ENCODE assay signal across 1 cellular context in genomic region chr6:144999127-144999526, GRCh38.
TF ChIP-seq lines count a peak whose summit lies in the region.

No MANE protein-coding gene starts in this region.

TF ChIP-seq in GM23338, 12 proteins besides CTCF, POLR2A, EP300 and RAD21 (continued from another document):
- TF ChIP-seq, protein P1, sequence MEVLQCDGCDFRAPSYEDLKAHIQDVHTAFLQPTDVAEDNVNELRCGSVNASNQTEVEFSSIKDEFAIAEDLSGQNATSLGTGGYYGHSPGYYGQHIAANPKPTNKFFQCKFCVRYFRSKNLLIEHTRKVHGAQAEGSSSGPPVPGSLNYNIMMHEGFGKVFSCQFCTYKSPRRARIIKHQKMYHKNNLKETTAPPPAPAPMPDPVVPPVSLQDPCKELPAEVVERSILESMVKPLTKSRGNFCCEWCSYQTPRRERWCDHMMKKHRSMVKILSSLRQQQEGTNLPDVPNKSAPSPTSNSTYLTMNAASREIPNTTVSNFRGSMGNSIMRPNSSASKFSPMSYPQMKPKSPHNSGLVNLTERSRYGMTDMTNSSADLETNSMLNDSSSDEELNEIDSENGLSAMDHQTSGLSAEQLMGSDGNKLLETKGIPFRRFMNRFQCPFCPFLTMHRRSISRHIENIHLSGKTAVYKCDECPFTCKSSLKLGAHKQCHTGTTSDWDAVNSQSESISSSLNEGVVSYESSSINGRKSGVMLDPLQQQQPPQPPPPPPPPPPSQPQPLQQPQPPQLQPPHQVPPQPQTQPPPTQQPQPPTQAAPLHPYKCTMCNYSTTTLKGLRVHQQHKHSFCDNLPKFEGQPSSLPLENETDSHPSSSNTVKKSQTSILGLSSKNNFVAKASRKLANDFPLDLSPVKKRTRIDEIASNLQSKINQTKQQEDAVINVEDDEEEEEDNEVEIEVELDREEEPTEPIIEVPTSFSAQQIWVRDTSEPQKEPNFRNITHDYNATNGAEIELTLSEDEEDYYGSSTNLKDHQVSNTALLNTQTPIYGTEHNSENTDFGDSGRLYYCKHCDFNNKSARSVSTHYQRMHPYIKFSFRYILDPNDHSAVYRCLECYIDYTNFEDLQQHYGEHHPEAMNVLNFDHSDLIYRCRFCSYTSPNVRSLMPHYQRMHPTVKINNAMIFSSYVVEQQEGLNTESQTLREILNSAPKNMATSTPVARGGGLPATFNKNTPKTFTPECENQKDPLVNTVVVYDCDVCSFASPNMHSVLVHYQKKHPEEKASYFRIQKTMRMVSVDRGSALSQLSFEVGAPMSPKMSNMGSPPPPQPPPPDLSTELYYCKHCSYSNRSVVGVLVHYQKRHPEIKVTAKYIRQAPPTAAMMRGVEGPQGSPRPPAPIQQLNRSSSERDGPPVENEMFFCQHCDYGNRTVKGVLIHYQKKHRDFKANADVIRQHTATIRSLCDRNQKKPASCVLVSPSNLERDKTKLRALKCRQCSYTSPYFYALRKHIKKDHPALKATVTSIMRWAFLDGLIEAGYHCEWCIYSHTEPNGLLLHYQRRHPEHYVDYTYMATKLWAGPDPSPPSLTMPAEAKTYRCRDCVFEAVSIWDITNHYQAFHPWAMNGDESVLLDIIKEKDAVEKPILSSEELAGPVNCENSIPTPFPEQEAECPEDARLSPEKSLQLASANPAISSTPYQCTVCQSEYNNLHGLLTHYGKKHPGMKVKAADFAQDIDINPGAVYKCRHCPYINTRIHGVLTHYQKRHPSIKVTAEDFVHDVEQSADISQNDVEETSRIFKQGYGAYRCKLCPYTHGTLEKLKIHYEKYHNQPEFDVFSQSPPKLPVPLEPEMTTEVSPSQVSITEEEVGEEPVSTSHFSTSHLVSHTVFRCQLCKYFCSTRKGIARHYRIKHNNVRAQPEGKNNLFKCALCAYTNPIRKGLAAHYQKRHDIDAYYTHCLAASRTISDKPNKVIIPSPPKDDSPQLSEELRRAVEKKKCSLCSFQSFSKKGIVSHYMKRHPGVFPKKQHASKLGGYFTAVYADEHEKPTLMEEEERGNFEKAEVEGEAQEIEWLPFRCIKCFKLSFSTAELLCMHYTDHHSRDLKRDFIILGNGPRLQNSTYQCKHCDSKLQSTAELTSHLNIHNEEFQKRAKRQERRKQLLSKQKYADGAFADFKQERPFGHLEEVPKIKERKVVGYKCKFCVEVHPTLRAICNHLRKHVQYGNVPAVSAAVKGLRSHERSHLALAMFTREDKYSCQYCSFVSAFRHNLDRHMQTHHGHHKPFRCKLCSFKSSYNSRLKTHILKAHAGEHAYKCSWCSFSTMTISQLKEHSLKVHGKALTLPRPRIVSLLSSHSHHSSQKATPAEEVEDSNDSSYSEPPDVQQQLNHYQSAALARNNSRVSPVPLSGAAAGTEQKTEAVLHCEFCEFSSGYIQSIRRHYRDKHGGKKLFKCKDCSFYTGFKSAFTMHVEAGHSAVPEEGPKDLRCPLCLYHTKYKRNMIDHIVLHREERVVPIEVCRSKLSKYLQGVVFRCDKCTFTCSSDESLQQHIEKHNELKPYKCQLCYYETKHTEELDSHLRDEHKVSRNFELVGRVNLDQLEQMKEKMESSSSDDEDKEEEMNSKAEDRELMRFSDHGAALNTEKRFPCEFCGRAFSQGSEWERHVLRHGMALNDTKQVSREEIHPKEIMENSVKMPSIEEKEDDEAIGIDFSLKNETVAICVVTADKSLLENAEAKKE (CRISPR knock-in tag; IDR thresholded peaks at IDR 0.05) = no peak
- TF ChIP-seq EZH2 (IDR thresholded peaks at IDR 0.05; ENCODE audit: low read depth, unreplicated experiment) = no peak
- no peak for TF ChIP-seq ZNF331 (CRISPR knock-in tag; IDR thresholded peaks at IDR 0.05; ENCODE audit: low read depth)
- TF ChIP-seq POLR2AphosphoS5 (IDR thresholded peaks at IDR 0.05; ENCODE audit: low read depth) = no peak
- TF ChIP-seq STAT1 (IDR thresholded peaks at IDR 0.05; ENCODE audit: unreplicated experiment) = no peak
